Comparison of ENCODE assay signal across 18 cellular contexts in genomic region chr4:138110815-138111214, GRCh38.
DNase-seq lines count a peak whose midpoint lies in the region; ATAC-seq and TF ChIP-seq lines count a peak whose summit lies in the region.
"Had no signal": no experiment of that assay in that cellular context is flagged by ENCODE, and none has a peak within 500 bp of the region (broad histone marks: within the 10 kb centered on the region; RNA-seq: fewer than 3 reads in every experiment).

No MANE protein-coding gene starts in this region.

- H3K27ac ChIP-seq in mammary epithelial cell (ENCODE audit: insufficient read depth, low read depth, low read length) (peak overlapping the region; percentile 22), HUES64 (ENCODE audit: low read depth, low read length) (peak overlapping the region; percentile 84)
- H3K27ac ChIP-seq: ascending aorta, HL-60, spleen had no signal

- in situ Hi-C loops in mammary epithelial cell (cut with MboI; ENCODE audit: low sequenced_read_pairs in 2 of 2): no loop called here

- H3K4me3 Mint-ChIP-seq in MCF 10A (ENCODE audit: unreplicated experiment): no peak overlapping the region
- H3K4me3 Mint-ChIP-seq: dendritic cell treated with granulocyte-macrophage colony-stimulating factor and Interleukin-4, amounts not matched to agents 40 ng/mL and 50 ng/mL, for 4 days had no signal

- H4K20me1 ChIP-seq in mammary epithelial cell (ENCODE audit: insufficient read depth, low read length): no peaks in the 10 kb centered on the region

- H3K79me2 ChIP-seq in mammary epithelial cell (ENCODE audit: insufficient read depth, low read length): no peaks in the 10 kb centered on the region

- no peak for TF ChIP-seq CTCF in mammary epithelial cell (conservative IDR thresholded peaks at IDR 0.05 in 1 of 2, IDR thresholded peaks at IDR 0.05 in 1 of 2; ENCODE audit: extremely low read depth in 1 of 2, insufficient read depth in 1 of 2, low read depth in 1 of 2, low read length in 2 of 2)
- no peak for TF ChIP-seq CTCF in MCF 10A (IDR thresholded peaks at IDR 0.05; ENCODE audit: unreplicated experiment)
- no peak for TF ChIP-seq CTCF in epithelial cell of esophagus (IDR thresholded peaks at IDR 0.05; ENCODE audit: insufficient read depth, low read depth, low read length, missing control alignments)

- no peaks in the 10 kb centered on the region for H3K9me3 Mint-ChIP-seq in MCF 10A (ENCODE audit: unreplicated experiment)
- H3K9me3 Mint-ChIP-seq: dendritic cell treated with granulocyte-macrophage colony-stimulating factor and Interleukin-4, amounts not matched to agents 40 ng/mL and 50 ng/mL, for 4 days had no signal

- 0% methylated on average over 1 of the region's 1 CpG for WGBS in mammary epithelial cell (ENCODE audit: low coverage, missing lambda C conversion rate)
- WGBS in HUES64: no CpG with 5 or more reads among the region's 1 CpG

- intact Hi-C loops in mammary epithelial cell (cut with micrococcal nuclease): no loop called here
- intact Hi-C loops in MCF 10A (cut with micrococcal nuclease): no loop called here

- peaks cover 6% of the 10 kb centered on the region for H3K9me3 ChIP-seq in mammary epithelial cell (replicated peaks; ENCODE audit: insufficient read depth, low read length)
- H3K9me3 ChIP-seq in HUES64 (ENCODE audit: insufficient read depth, low read depth, low read length): peaks cover 15% of the 10 kb centered on the region
- H3K9me3 ChIP-seq: ascending aorta, MG63 had no signal

- peak; percentile 46 for DNase-seq in mammary epithelial cell
- no peak for DNase-seq in MCF 10A (ENCODE audit: unreplicated experiment)
- DNase-seq in epithelial cell of esophagus (ENCODE audit: low read depth): peak; percentile 46
- no peak for DNase-seq in NCI-H2081 (lab: John Stamatoyannopoulos, UW)
- no peak for DNase-seq in UCSD-AML1 (lab: John Stamatoyannopoulos, UW; ENCODE audit: unreplicated experiment)
- DNase-seq in SK-N-DZ (ENCODE audit: low spot score): no peak
- DNase-seq: activated CD8-positive, alpha-beta memory T cell treated with anti-CD3 and anti-CD28 coated beads for 24 hours; activated effector memory CD4-positive, alpha-beta T cell treated with Interleukin-2 at 50 U/mL for 16 hours; COR-L47; H7; MG63; NCI-H2171; spleen had no signal

- no TSS peak for BruUV-seq in mammary epithelial cell (replicated peaks; lab: Mats Ljungman, UMichigan)
- no TSS peak for BruUV-seq in MCF 10A (replicated peaks; lab: Mats Ljungman, UMichigan)

- no peaks in the 10 kb centered on the region for H3K4me1 Mint-ChIP-seq in MCF 10A (ENCODE audit: insufficient read depth, unreplicated experiment)

- H3K4me3 ChIP-seq in mammary epithelial cell (replicated peaks in 1 of 3; ENCODE audit: insufficient read depth in 1 of 3, low read depth in 2 of 3, low read length in 3 of 3): no peak overlapping the region
- H3K4me3 ChIP-seq in HUES64 (ENCODE audit: low read length): no peak overlapping the region
- no peak overlapping the region for H3K4me3 ChIP-seq in epithelial cell of esophagus (ENCODE audit: low read length)
- H3K4me3 ChIP-seq: ascending aorta, MG63, spleen had no signal

- peak overlapping the region; percentile 63 for H2AFZ ChIP-seq in mammary epithelial cell (ENCODE audit: low read depth, low read length)

- H3K9ac ChIP-seq in mammary epithelial cell (ENCODE audit: insufficient read depth, low read length) (no peak overlapping the region), HUES64 (ENCODE audit: low read depth, low read length) (no peak overlapping the region; the same call in 1 of the 2 replicates)

- no peaks in the 10 kb centered on the region for H3K27me3 Mint-ChIP-seq in MCF 10A (ENCODE audit: insufficient read depth, unreplicated experiment)

- CTCF ChIA-PET in mammary epithelial cell (lab: Charles Lee; ENCODE audit: low non-redundant PET) (no interaction called here), MCF 10A (lab: Yijun Ruan, JAX) (interaction anchor here (0.5 to 1.8 kb wide), 4 partner anchors 20 to 366 kb away, joined by 3 to 10 read pairs (median 4); no protein-coding TSS in a partner anchor)

- ATAC-seq in GM18867 (IDR thresholded peaks at IDR 0.05; ENCODE audit: unreplicated experiment): no peak

- H3K27ac Mint-ChIP-seq in MCF 10A (ENCODE audit: low read depth, unreplicated experiment): no peak overlapping the region
- H3K27ac Mint-ChIP-seq: dendritic cell treated with granulocyte-macrophage colony-stimulating factor and Interleukin-4, amounts not matched to agents 40 ng/mL and 50 ng/mL, for 4 days had no signal

- peak overlapping the region; percentile 48 for H3K4me2 ChIP-seq in mammary epithelial cell (ENCODE audit: insufficient read depth, low read depth, low read length)

- dilution Hi-C loops in mammary epithelial cell (cut with HindIII; ENCODE audit: low sequenced_read_pairs): no loop called here

- peaks cover 37% of the 10 kb centered on the region for H3K4me1 ChIP-seq in mammary epithelial cell (ENCODE audit: insufficient read depth, low read length)
- peaks cover 50% of the 10 kb centered on the region for H3K4me1 ChIP-seq in HUES64 (ENCODE audit: insufficient read depth, low read length)
- H3K4me1 ChIP-seq: ascending aorta had no signal

- H3K36me3 Mint-ChIP-seq in MCF 10A (ENCODE audit: insufficient read depth, unreplicated experiment): no peaks in the 10 kb centered on the region

- no peaks in the 10 kb centered on the region for H3K27me3 ChIP-seq in mammary epithelial cell (ENCODE audit: insufficient read depth, low read length)
- H3K27me3 ChIP-seq in HUES64 (ENCODE audit: insufficient read depth, low read length): no peaks in the 10 kb centered on the region
- H3K27me3 ChIP-seq: ascending aorta, MG63, spleen had no signal

- no peaks in the 10 kb centered on the region for H3K36me3 ChIP-seq in mammary epithelial cell (ENCODE audit: insufficient read depth, low read length)
- no peaks in the 10 kb centered on the region for H3K36me3 ChIP-seq in HUES64 (ENCODE audit: insufficient read depth, low read length)
- H3K36me3 ChIP-seq: ascending aorta, MG63, spleen had no signal

- POLR2A ChIA-PET in MCF 10A (lab: Yijun Ruan, JAX): no interaction called here

Comparison
In these comparisons a context has a peak if more than half of its experiments do, and no peak if none do; other contexts are left out.
1. DNase-seq: peak in mammary epithelial cell (single experiment) and epithelial cell of esophagus (single experiment); none in MCF 10A (single experiment), NCI-H2081 (0 of 2), UCSD-AML1 (single experiment) and SK-N-DZ (single experiment).